In the genomic region with DNA sequence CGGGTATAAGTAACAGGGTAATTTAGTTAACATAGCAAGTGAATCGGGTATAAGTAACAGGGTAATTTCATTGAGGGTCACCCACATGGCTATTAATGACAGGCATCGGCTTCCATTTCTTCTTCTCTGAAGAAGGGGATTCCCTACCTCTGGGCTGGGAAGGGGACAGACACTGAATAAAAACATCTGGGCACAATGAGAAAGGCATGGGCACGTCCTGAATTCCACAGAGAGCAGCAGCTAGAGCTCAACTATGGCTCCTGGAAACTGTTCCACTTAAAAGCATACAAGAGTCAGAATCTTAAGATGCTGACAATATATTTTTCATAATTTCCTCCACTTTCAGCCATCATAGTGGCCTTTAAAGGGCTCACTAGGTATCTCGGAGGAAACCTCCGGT, we compare ENCODE assay signal across 25 cellular contexts. TPM values are rescaled to one million over a fixed set of nuclear protein-coding genes. Genes with fewer than 3 reads are reported as not detected.
DNase-seq lines count a peak whose midpoint lies in the region; ATAC-seq and TF ChIP-seq lines count a peak whose summit lies in the region.
"Had no signal": no experiment of that assay in that cellular context is flagged by ENCODE, and none has a peak within 500 bp of the region (broad histone marks: within the 10 kb centered on the region; RNA-seq: fewer than 3 reads in every experiment).

No MANE protein-coding gene starts in this region.

- DNase-seq in activated naive CD4-positive, alpha-beta T cell treated with Interleukin-2 at 50 U/mL for 16 hours, result no peak
- DNase-seq in activated CD8-positive, alpha-beta T cell treated with anti-CD3 and anti-CD28 coated beads for 36 hours, result no peak
- no peak for DNase-seq in naive thymus-derived CD4-positive, alpha-beta T cell
- no peak for DNase-seq in NCI-H187 treated with DMSO at 0.1 percent for 48 hours (lab: John Stamatoyannopoulos, UW)
- DNase-seq: activated CD4-positive, CD25-positive, alpha-beta regulatory T cell treated with anti-CD3 and anti-CD28 coated beads, Interleukin-2, amount 50 U/mL, for 72 hours; activated naive CD4-positive, alpha-beta T cell treated with anti-CD3 and anti-CD28 coated beads, Interleukin-2, amount 10 ng/mL, durations not matched to agents 7 days and 5 days; left cardiac atrium; NCI-H1417; NCI-H2081 treated with DMSO at 0.1 percent for 48 hours; NCI-H2227 treated with DMSO at 0.1 percent for 48 hours; NCI-H526; sigmoid colon; SK-N-SH; stimulated activated CD4-positive, alpha-beta T cell treated with anti-CD3 and anti-CD28 coated beads, Interleukin-4, amount 100 ng/mL, for 24 hours; transverse colon had no signal

- no peaks in the 10 kb centered on the region for H3K27me3 ChIP-seq in naive thymus-derived CD4-positive, alpha-beta T cell (ENCODE audit: control insufficient read depth in 2 of 2, insufficient read depth in 2 of 2, low read length in 2 of 2)
- H3K27me3 ChIP-seq in thymus (ENCODE audit: control insufficient read depth, insufficient read depth), result no peaks in the 10 kb centered on the region
- H3K27me3 ChIP-seq: breast epithelium, gastroesophageal sphincter, sigmoid colon, transverse colon had no signal

- peak overlapping the region; percentile 15 for H3K4me3 Mint-ChIP-seq in activated naive CD4-positive, alpha-beta T cell treated with anti-CD3 and anti-CD28 coated beads, Interleukin-2, amount 50 U/mL, for 24 hours
- no peak overlapping the region for H3K4me3 Mint-ChIP-seq in activated CD8-positive, alpha-beta T cell treated with anti-CD3 and anti-CD28 coated beads for 36 hours
- peak overlapping the region in 1 of 10 donors; percentile 30 for H3K4me3 Mint-ChIP-seq in naive thymus-derived CD4-positive, alpha-beta T cell
- H3K4me3 Mint-ChIP-seq: activated naive CD4-positive, alpha-beta T cell treated with anti-CD3 and anti-CD28 coated beads, Interleukin-2, amount 10 ng/mL, durations not matched to agents 7 days and 5 days; activated T-helper 1 cell treated with anti-CD3 and anti-CD28 coated beads, Interleukin-12 subunit alpha, Interleukin-12 subunit beta, Interleukin-2, Interleukin-4 antibody, amounts not matched to agents 30 ng/mL and 10 ng/mL and 1 ng/mL, durations not matched to agents 14 hours and 24 hours and 36 hours; T-helper 1 cell treated with Interleukin-12 subunit alpha and Interleukin-12 subunit beta and Interleukin-4 antibody, amounts not matched to agents 30 μg/mL and 1 μg/mL, for 36 hours had no signal

- intact Hi-C loops in activated CD8-positive, alpha-beta T cell treated with anti-CD3 and anti-CD28 coated beads for 36 hours (cut with micrococcal nuclease), result loop anchor here (5.0 kb wide), 1 partner anchor 282 kb away; a partner anchor contains a TSS
- intact Hi-C loops in naive thymus-derived CD4-positive, alpha-beta T cell (cut with micrococcal nuclease), result loop anchor here in 1 of 2 donors (2.0 to 10.0 kb wide), 3 partner anchors 119 to 1197 kb away; a partner anchor contains a TSS

- H3K27me3 Mint-ChIP-seq in activated naive CD4-positive, alpha-beta T cell treated with anti-CD3 and anti-CD28 coated beads, Interleukin-2, amount 50 U/mL, for 24 hours, result no peaks in the 10 kb centered on the region
- no peaks in the 10 kb centered on the region for H3K27me3 Mint-ChIP-seq in activated CD8-positive, alpha-beta T cell treated with anti-CD3 and anti-CD28 coated beads for 36 hours
- peaks cover 0 to 2% (median 0%) of the 10 kb centered on the region in 5 donors for H3K27me3 Mint-ChIP-seq in naive thymus-derived CD4-positive, alpha-beta T cell

- peaks cover 47% of the 10 kb centered on the region for H3K4me1 Mint-ChIP-seq in activated naive CD4-positive, alpha-beta T cell treated with anti-CD3 and anti-CD28 coated beads, Interleukin-2, amount 50 U/mL, for 24 hours
- peaks cover 41% of the 10 kb centered on the region for H3K4me1 Mint-ChIP-seq in activated CD8-positive, alpha-beta T cell treated with anti-CD3 and anti-CD28 coated beads for 36 hours (ENCODE audit: low read depth)
- peaks cover 18 to 72% (median 43%) of the 10 kb centered on the region in 7 donors for H3K4me1 Mint-ChIP-seq in naive thymus-derived CD4-positive, alpha-beta T cell

- H3K9me3 Mint-ChIP-seq in activated naive CD4-positive, alpha-beta T cell treated with anti-CD3 and anti-CD28 coated beads, Interleukin-2, amount 50 U/mL, for 24 hours, result no peaks in the 10 kb centered on the region
- H3K9me3 Mint-ChIP-seq in activated CD8-positive, alpha-beta T cell treated with anti-CD3 and anti-CD28 coated beads for 36 hours, result no peaks in the 10 kb centered on the region
- H3K9me3 Mint-ChIP-seq in naive thymus-derived CD4-positive, alpha-beta T cell, result no peaks in the 10 kb centered on the region
- H3K9me3 Mint-ChIP-seq: activated naive CD4-positive, alpha-beta T cell treated with anti-CD3 and anti-CD28 coated beads, Interleukin-2, amount 10 ng/mL, durations not matched to agents 7 days and 5 days; activated T-helper 1 cell treated with anti-CD3 and anti-CD28 coated beads, Interleukin-12 subunit alpha, Interleukin-12 subunit beta, Interleukin-2, Interleukin-4 antibody, amounts not matched to agents 30 ng/mL and 10 ng/mL and 1 ng/mL, durations not matched to agents 14 hours and 24 hours and 36 hours; T-helper 1 cell treated with Interleukin-12 subunit alpha and Interleukin-12 subunit beta and Interleukin-4 antibody, amounts not matched to agents 30 μg/mL and 1 μg/mL, for 36 hours had no signal

- H3K27ac ChIP-seq in naive thymus-derived CD4-positive, alpha-beta T cell (ENCODE audit: low read depth, low read length), result peak overlapping the region; percentile 77
- H3K27ac ChIP-seq in thymus (ENCODE audit: low read depth), result peak overlapping the region; percentile 78
- H3K27ac ChIP-seq: breast epithelium, gastroesophageal sphincter, HL-60, sigmoid colon, transverse colon had no signal

- TF ChIP-seq CTCF in activated CD8-positive, alpha-beta T cell treated with anti-CD3 and anti-CD28 coated beads for 36 hours (IDR thresholded peaks at IDR 0.05), result no peak

- H3K36me3 Mint-ChIP-seq in activated naive CD4-positive, alpha-beta T cell treated with anti-CD3 and anti-CD28 coated beads, Interleukin-2, amount 50 U/mL, for 24 hours, result peaks cover 7% of the 10 kb centered on the region
- no peaks in the 10 kb centered on the region for H3K36me3 Mint-ChIP-seq in activated CD8-positive, alpha-beta T cell treated with anti-CD3 and anti-CD28 coated beads for 36 hours (ENCODE audit: low read depth)
- H3K36me3 Mint-ChIP-seq in naive thymus-derived CD4-positive, alpha-beta T cell, result peaks cover 0 to 13% (median 3%) of the 10 kb centered on the region in 5 donors

- WGBS in thymus, result 93% methylated on average over 6 of the region's 6 CpGs

- POLR2A ChIA-PET in activated CD8-positive, alpha-beta T cell treated with anti-CD3 and anti-CD28 coated beads for 36 hours (lab: Charles Lee), result interaction anchor here (0.6 kb wide), 1 partner anchor 21 kb away, joined by 3 read pairs; no protein-coding TSS in a partner anchor
- POLR2A ChIA-PET in naive thymus-derived CD4-positive, alpha-beta T cell (lab: Charles Lee), result interaction anchor here (0.8 kb wide), 1 partner anchor 915 kb away, joined by 3 read pairs; no protein-coding TSS in a partner anchor

- H3K9me3 ChIP-seq in naive thymus-derived CD4-positive, alpha-beta T cell (ENCODE audit: control insufficient read depth in 2 of 3, low read length in 3 of 3), result no peaks in the 10 kb centered on the region
- H3K9me3 ChIP-seq in thymus (ENCODE audit: control insufficient read depth), result no peaks in the 10 kb centered on the region
- H3K9me3 ChIP-seq: breast epithelium, gastroesophageal sphincter, sigmoid colon, SK-N-SH, transverse colon had no signal

- no peaks in the 10 kb centered on the region for H3K36me3 ChIP-seq in naive thymus-derived CD4-positive, alpha-beta T cell (ENCODE audit: control insufficient read depth in 2 of 3, insufficient read depth in 3 of 3, low read length in 3 of 3)
- H3K36me3 ChIP-seq in thymus (ENCODE audit: control insufficient read depth, insufficient read depth), result no peaks in the 10 kb centered on the region
- H3K36me3 ChIP-seq: breast epithelium, transverse colon had no signal

- no peak overlapping the region for H3K4me3 ChIP-seq in naive thymus-derived CD4-positive, alpha-beta T cell (ENCODE audit: low read length)
- H3K4me3 ChIP-seq in thymus (ENCODE audit: low read length), result no peak overlapping the region
- H3K4me3 ChIP-seq: breast epithelium, gastroesophageal sphincter, sigmoid colon, transverse colon had no signal

- H3K4me1 ChIP-seq in naive thymus-derived CD4-positive, alpha-beta T cell (ENCODE audit: control insufficient read depth in 2 of 2, insufficient read depth in 2 of 2, low read length in 2 of 2), result peaks cover 21 to 25% of the 10 kb centered on the region in 2 donors
- H3K4me1 ChIP-seq in thymus (ENCODE audit: control insufficient read depth, insufficient read depth, low read length), result peaks cover 46% of the 10 kb centered on the region
- H3K4me1 ChIP-seq: breast epithelium, gastroesophageal sphincter, sigmoid colon, transverse colon had no signal

- peak overlapping the region; percentile 14 for H3K27ac Mint-ChIP-seq in activated naive CD4-positive, alpha-beta T cell treated with anti-CD3 and anti-CD28 coated beads, Interleukin-2, amount 50 U/mL, for 24 hours
- H3K27ac Mint-ChIP-seq in activated CD8-positive, alpha-beta T cell treated with anti-CD3 and anti-CD28 coated beads for 36 hours, result peak overlapping the region; percentile 7
- H3K27ac Mint-ChIP-seq in naive thymus-derived CD4-positive, alpha-beta T cell, result peak overlapping the region in 8 of 9 donors; percentile 89 to 99 (median 98)
- H3K27ac Mint-ChIP-seq: activated naive CD4-positive, alpha-beta T cell treated with anti-CD3 and anti-CD28 coated beads, Interleukin-2, amount 10 ng/mL, durations not matched to agents 7 days and 5 days; activated T-helper 1 cell treated with anti-CD3 and anti-CD28 coated beads, Interleukin-12 subunit alpha, Interleukin-12 subunit beta, Interleukin-2, Interleukin-4 antibody, amounts not matched to agents 30 ng/mL and 10 ng/mL and 1 ng/mL, durations not matched to agents 14 hours and 24 hours and 36 hours had no signal

- ATAC-seq in activated CD8-positive, alpha-beta T cell treated with anti-CD3 and anti-CD28 coated beads for 36 hours, result no peak
- no peak for ATAC-seq in naive thymus-derived CD4-positive, alpha-beta T cell
- ATAC-seq in HG03457 (IDR thresholded peaks at IDR 0.05; ENCODE audit: unreplicated experiment), result no peak
- ATAC-seq in HG02884 (IDR thresholded peaks at IDR 0.05; ENCODE audit: unreplicated experiment), result no peak
- ATAC-seq: gastroesophageal sphincter, left cardiac atrium, Right ventricle myocardium inferior had no signal

- CTCF ChIA-PET in activated CD8-positive, alpha-beta T cell treated with anti-CD3 and anti-CD28 coated beads for 36 hours (lab: Charles Lee), result interaction anchor here (1.3 kb wide), 1 partner anchor 354 kb away, joined by 5 read pairs; no protein-coding TSS in a partner anchor
- CTCF ChIA-PET in naive thymus-derived CD4-positive, alpha-beta T cell (lab: Charles Lee), result interaction anchor here (0.6 kb wide), 1 partner anchor 11 kb away, joined by 3 read pairs; no protein-coding TSS in a partner anchor

RNA-seq across cellular contexts. Expression of a gene that starts 51.8 kb away (rescaled TPM):
- 1 to 10 TPM; 8.5 to 9.4 TPM for total RNA-seq in activated CD8-positive, alpha-beta T cell treated with anti-CD3 and anti-CD28 coated beads for 36 hours
- 10 to 100 TPM; 12.3 to 21.2 (median 16.3) TPM for total RNA-seq in naive thymus-derived CD4-positive, alpha-beta T cell
- polyA plus RNA-seq in naive thymus-derived CD4-positive, alpha-beta T cell, result 10 to 100 TPM; 32.4 to 44.1 TPM
- polyA plus RNA-seq in thymus, result 17.5 TPM

Comparison
In these comparisons a context has a peak if more than half of its experiments do, and no peak if none do; other contexts are left out.
1. H3K27ac Mint-ChIP-seq: peak in every context shown above with its lines; median percentile 98 in naive thymus-derived CD4-positive, alpha-beta T cell; 14 in activated naive CD4-positive, alpha-beta T cell treated with anti-CD3 and anti-CD28 coated beads, Interleukin-2, amount 50 U/mL, for 24 hours; 7 in activated CD8-positive, alpha-beta T cell treated with anti-CD3 and anti-CD28 coated beads for 36 hours.